Comparison of ENCODE assay signal across 19 cellular contexts in the genomic region with DNA sequence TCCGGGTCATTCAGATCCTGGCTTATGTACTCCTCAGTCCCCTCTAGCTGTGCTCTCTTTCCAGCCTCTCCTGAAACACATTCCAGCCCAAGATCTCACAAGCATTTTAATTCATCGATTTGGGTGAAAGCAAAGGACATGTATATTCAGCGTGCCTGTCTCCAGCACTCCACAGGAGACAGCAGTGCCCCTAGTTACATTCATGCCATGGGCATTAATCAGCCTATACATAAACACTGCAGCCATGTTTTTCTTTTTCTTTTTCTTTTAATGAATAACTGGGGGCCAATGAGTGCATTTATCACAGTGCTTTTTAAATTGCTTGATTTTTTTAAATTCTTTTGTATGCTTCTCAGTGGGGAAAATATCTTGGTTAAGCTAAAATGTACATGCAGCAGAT.
DNase-seq lines count a peak whose midpoint lies in the region; ATAC-seq and TF ChIP-seq lines count a peak whose summit lies in the region.
"Had no signal": no experiment of that assay in that cellular context is flagged by ENCODE, and none has a peak within 500 bp of the region (broad histone marks: within the 10 kb centered on the region; RNA-seq: fewer than 3 reads in every experiment).

No MANE protein-coding gene starts in this region.

- no peaks in the 10 kb centered on the region for H3K9me3 ChIP-seq in BE2C
- H3K9me3 ChIP-seq: Peyer's patch had no signal

- no peaks in the 10 kb centered on the region for H3K4me1 ChIP-seq in BE2C
- H3K4me1 ChIP-seq: Peyer's patch had no signal

- peak; percentile 18 for DNase-seq in EL
- DNase-seq in NCI-H69 (lab: John Stamatoyannopoulos, UW), result peak; percentile 17
- DNase-seq in choroid plexus epithelial cell (ENCODE audit: low read depth), result peak; percentile 39
- DNase-seq in osteocyte (ENCODE audit: extremely low spot score, unreplicated experiment), result no peak
- DNase-seq in BE2C, result no peak
- DNase-seq in activated CD4-positive, alpha-beta T cell treated with anti-CD3 and anti-CD28 coated beads for 48 hours, result no peak
- DNase-seq: ACHN, AML-193, COR-L47, DMS153, H7, KBM-7, NCI-H146, NCI-H2081 treated with DMSO at 0.1 percent for 48 hours, NCI-H510A treated with DMSO at 0.1 percent for 48 hours, Peyer's patch, Right ventricle myocardium superior had no signal

- no peak overlapping the region for H3K4me3 Mint-ChIP-seq in osteocyte (ENCODE audit: unreplicated experiment)

- H3K9me3 Mint-ChIP-seq in osteocyte (ENCODE audit: unreplicated experiment), result peaks cover 31% of the 10 kb centered on the region

- H3K4me3 ChIP-seq in choroid plexus epithelial cell (ENCODE audit: low read depth, low read length) (no peak overlapping the region), BE2C (ENCODE audit: low read depth, low read length) (no peak overlapping the region)
- H3K4me3 ChIP-seq: Peyer's patch, SK-N-MC had no signal

- peaks cover 25% of the 10 kb centered on the region for H3K4me1 Mint-ChIP-seq in osteocyte (ENCODE audit: unreplicated experiment)

- peaks cover 13% of the 10 kb centered on the region for H3K36me3 Mint-ChIP-seq in osteocyte (ENCODE audit: unreplicated experiment)

- no peak for ATAC-seq in HG02840 (IDR thresholded peaks at IDR 0.05; ENCODE audit: low FRiP score, unreplicated experiment)

- H3K36me3 ChIP-seq in BE2C, result no peaks in the 10 kb centered on the region
- H3K36me3 ChIP-seq: Peyer's patch had no signal

- TF ChIP-seq CTCF in choroid plexus epithelial cell (conservative IDR thresholded peaks at IDR 0.05; ENCODE audit: low read depth, low read length), result no peak
- peak; percentile 24 for TF ChIP-seq CTCF in osteocyte (IDR thresholded peaks at IDR 0.05)
- no peak for TF ChIP-seq CTCF in BE2C (IDR thresholded peaks at IDR 0.05; ENCODE audit: low read depth, low read length)

- no peaks in the 10 kb centered on the region for H3K27me3 Mint-ChIP-seq in osteocyte (ENCODE audit: unreplicated experiment)

- no peaks in the 10 kb centered on the region; the same call in 1 of the 2 replicates for H3K27me3 ChIP-seq in BE2C
- H3K27me3 ChIP-seq: Peyer's patch had no signal

- H3K27ac Mint-ChIP-seq in osteocyte (ENCODE audit: unreplicated experiment), result peak overlapping the region; percentile 63

Comparison
In these comparisons a context has a peak if more than half of its experiments do, and no peak if none do; other contexts are left out.
1. DNase-seq: peak in EL (single experiment), NCI-H69 (single experiment) and choroid plexus epithelial cell (single experiment); none in osteocyte (single experiment), BE2C (single experiment) and activated CD4-positive, alpha-beta T cell treated with anti-CD3 and anti-CD28 coated beads for 48 hours (single experiment).